8 cellular contexts compared by ENCODE assay signal in genomic region chr4:70903282-70903603, GRCh38. TPM values are rescaled to one million over a fixed set of nuclear protein-coding genes. Genes with fewer than 3 reads are reported as not detected.
DNase-seq lines count a peak whose midpoint lies in the region; ATAC-seq and TF ChIP-seq lines count a peak whose summit lies in the region.

No MANE protein-coding gene starts in this region.

- H3K9ac ChIP-seq in PC-3 (ENCODE audit: low read length), result peak overlapping the region; percentile 67

- H3K4me3 ChIP-seq in PC-3 (ENCODE audit: low read length), result peak overlapping the region; percentile 87
- H3K4me3 ChIP-seq in ectodermal cell (ENCODE audit: insufficient read depth, low read depth, low read length), result peak overlapping the region; percentile 96

- no peaks in the 10 kb centered on the region for H3K27me3 Mint-ChIP-seq in naive thymus-derived CD8-positive, alpha-beta T cell

- no peak for TF ChIP-seq CTCF in PC-3 (conservative IDR thresholded peaks at IDR 0.05; ENCODE audit: low read depth, low read length)

- no peaks in the 10 kb centered on the region for H3K27me3 ChIP-seq in PC-3 (ENCODE audit: low read length)
- H3K27me3 ChIP-seq in ectodermal cell (ENCODE audit: control insufficient read depth, insufficient read depth, low read length, poor library complexity, severe bottlenecking), result no peaks in the 10 kb centered on the region

- DNase-seq in PC-3 (peak; percentile 18), NK-92 (lab: John Stamatoyannopoulos, UW; ENCODE audit: unreplicated experiment) (no peak), NCI-H2029 treated with DMSO at 0.1 percent for 48 hours (lab: John Stamatoyannopoulos, UW) (no peak)
- DNase-seq in naive thymus-derived CD8-positive, alpha-beta T cell, result no peak
- DNase-seq in activated CD4-positive, alpha-beta T cell treated with anti-CD3 and anti-CD28 coated beads, Interleukin-2, amount 50 U/mL, for 1 hour, result no peak

- POLR2A ChIA-PET in PC-3 (lab: Charles Lee; ENCODE audit: unreplicated experiment), result no interaction called here
- POLR2A ChIA-PET in naive thymus-derived CD8-positive, alpha-beta T cell (lab: Charles Lee), result no interaction called here

- H3K9me2 ChIP-seq in PC-3 (replicated peaks; ENCODE audit: low read length), result no peaks in the 10 kb centered on the region

- TSS peak; percentile 68 for BruUV-seq in PC-3 (replicated peaks; lab: Mats Ljungman, UMichigan)

- H3K36me3 ChIP-seq in PC-3 (ENCODE audit: low read depth, low read length) (peaks cover 6% of the 10 kb centered on the region; the same call in 1 of the 2 replicates), ectodermal cell (ENCODE audit: control insufficient read depth, insufficient read depth, low read length) (peaks cover 5% of the 10 kb centered on the region)

- H3K4me2 ChIP-seq in PC-3 (ENCODE audit: low read length), result peak overlapping the region; percentile 94

- H3K36me3 Mint-ChIP-seq in naive thymus-derived CD8-positive, alpha-beta T cell, result peaks cover 0 to 16% (median 10%) of the 10 kb centered on the region in 3 donors

- peaks cover 20 to 48% (median 42%) of the 10 kb centered on the region in 4 donors for H3K4me1 Mint-ChIP-seq in naive thymus-derived CD8-positive, alpha-beta T cell

- CTCF ChIA-PET in PC-3 (lab: Charles Lee), result no interaction called here

- 4 to 12% methylated on average over 5 of the region's 5 CpGs for WGBS in ectodermal cell, 2 experiments

- peak overlapping the region; percentile 95 to 99 (median 97) for H3K4me3 Mint-ChIP-seq in naive thymus-derived CD8-positive, alpha-beta T cell

- H3K27ac ChIP-seq in PC-3 (ENCODE audit: low read length) (no peak overlapping the region), ectodermal cell (ENCODE audit: insufficient read depth, low read depth, low read length, poor library complexity, severe bottlenecking) (no peak overlapping the region)

- 0 out of 2 replicates have a peak, but pooled peaks cover 6% of the 10 kb centered on the region for H4K20me1 ChIP-seq in PC-3 (ENCODE audit: low read length)

- intact Hi-C loops in PC-3 (cut with micrococcal nuclease), result loop anchor here (2.0 to 10.0 kb wide), 3 partner anchors 66 to 198 kb away; partner anchors contain the start of genes DCK and GRSF1

- H3K4me1 ChIP-seq in PC-3 (ENCODE audit: insufficient read depth, low read length) (peaks cover 11% of the 10 kb centered on the region), ectodermal cell (ENCODE audit: control insufficient read depth, insufficient read depth, low read length) (no peaks in the 10 kb centered on the region)

- ATAC-seq in GM18502 (IDR thresholded peaks at IDR 0.05; ENCODE audit: poor library complexity, unreplicated experiment) (peak; percentile 0), PC-3 (no peak), GM19324 (IDR thresholded peaks at IDR 0.05; ENCODE audit: low FRiP score, unreplicated experiment) (no peak)
- ATAC-seq in naive thymus-derived CD8-positive, alpha-beta T cell, result no peak

- H3K79me2 ChIP-seq in PC-3 (ENCODE audit: low read length), result peaks cover 55% of the 10 kb centered on the region

- no peaks in the 10 kb centered on the region for H3K9me3 ChIP-seq in PC-3 (ENCODE audit: low read length)
- H3K9me3 ChIP-seq in ectodermal cell (ENCODE audit: control insufficient read depth, low read length), result no peaks in the 10 kb centered on the region

- peak overlapping the region in 9 of 10 donors; percentile 79 to 94 (median 92) for H3K27ac Mint-ChIP-seq in naive thymus-derived CD8-positive, alpha-beta T cell

- no peaks in the 10 kb centered on the region for H3K9me3 Mint-ChIP-seq in naive thymus-derived CD8-positive, alpha-beta T cell

- no peaks in the 10 kb centered on the region for H3F3A ChIP-seq in PC-3 (ENCODE audit: low read length, unreplicated experiment)

- H2AFZ ChIP-seq in PC-3 (ENCODE audit: low read length), result peak overlapping the region; percentile 95

RNA-seq across cellular contexts. Expression of gene MOB1B, which starts 1.1 kb away (rescaled TPM):
- total RNA-seq in PC-3 (2014; rRNA removed), result 11.4 and 12.6 TPM in 2 replicates
- 21.7 TPM for polyA plus RNA-seq in ectodermal cell (2013, experiment 1 of 4)
- 24.9 TPM for polyA plus RNA-seq in ectodermal cell (2013, experiment 2 of 4)
- polyA plus RNA-seq in ectodermal cell (2013, experiment 3 of 4), result 20.9 TPM
- 21.5 TPM for polyA plus RNA-seq in ectodermal cell (2013, experiment 4 of 4)
- 10 to 100 TPM; 14.6 to 16.0 TPM for total RNA-seq in naive thymus-derived CD8-positive, alpha-beta T cell
- 1 to 10 TPM; 1.6 to 2.0 (median 1.8) TPM for polyA plus RNA-seq in naive thymus-derived CD8-positive, alpha-beta T cell
